20 cellular contexts compared by ENCODE assay signal in the genomic region with DNA sequence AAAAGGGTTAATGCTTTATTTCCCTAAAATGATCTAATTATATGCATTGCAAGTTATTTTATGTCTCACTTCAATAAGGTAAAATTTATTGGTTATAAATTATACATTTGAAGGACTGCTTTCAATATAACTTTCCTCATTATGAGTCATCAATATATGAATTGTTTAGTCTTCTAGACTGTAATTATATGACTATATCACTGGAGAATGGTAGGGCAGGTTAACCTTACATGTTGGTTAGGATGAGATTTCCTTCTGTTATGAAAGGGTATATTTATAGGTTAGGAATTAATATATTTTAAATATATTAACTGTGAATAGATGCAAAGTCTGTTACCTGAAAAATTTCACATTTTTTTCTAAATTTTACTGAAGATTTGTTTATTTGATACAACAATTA.
DNase-seq lines count a peak whose midpoint lies in the region; ATAC-seq, FAIRE-seq and TF ChIP-seq lines count a peak whose summit lies in the region.
"Had no signal": no experiment of that assay in that cellular context is flagged by ENCODE, and none has a peak within 500 bp of the region (broad histone marks: within the 10 kb centered on the region; RNA-seq: fewer than 3 reads in every experiment).

No MANE protein-coding gene starts in this region.

- H3K9me3 ChIP-seq in keratinocyte (ENCODE audit: control insufficient read depth, low read depth, low read length) = no peaks in the 10 kb centered on the region
- no peaks in the 10 kb centered on the region for H3K9me3 ChIP-seq in MG63
- H3K9me3 ChIP-seq: BLaER1, Caco-2 had no signal

- peak; percentile 43 for FAIRE-seq in colon (lab: Jason Lieb, UNC)
- FAIRE-seq in keratinocyte (lab: Jason Lieb, UNC) = no peak
- FAIRE-seq: GM12878, GM18507 had no signal

- H3K27me3 Mint-ChIP-seq in MCF 10A (ENCODE audit: insufficient read depth, unreplicated experiment) = no peaks in the 10 kb centered on the region
- H3K27me3 Mint-ChIP-seq: B cell; CD4-positive, CD25-positive, alpha-beta regulatory T cell had no signal

- no peaks in the 10 kb centered on the region for H3K4me1 Mint-ChIP-seq in MCF 10A (ENCODE audit: insufficient read depth, unreplicated experiment)
- H3K4me1 Mint-ChIP-seq: B cell; CD4-positive, CD25-positive, alpha-beta regulatory T cell; GM23338; H9 had no signal

- CTCF ChIA-PET in MCF 10A (lab: Yijun Ruan, JAX) = interaction anchor here (0.6 kb wide), 1 partner anchor 747 kb away, joined by 4 read pairs; no protein-coding TSS in a partner anchor

- no peak overlapping the region for H3K27ac ChIP-seq in keratinocyte (ENCODE audit: control insufficient read depth, insufficient read depth, low read length)
- H3K27ac ChIP-seq: BLaER1, C4-2B had no signal

- BruUV-seq in MCF 10A (replicated peaks; lab: Mats Ljungman, UMichigan) = no TSS peak

- intact Hi-C loops in MCF 10A (cut with micrococcal nuclease) = no loop called here

- POLR2A ChIA-PET in MCF 10A (lab: Yijun Ruan, JAX) = interaction anchor here (1.2 kb wide), 1 partner anchor 9 kb away, joined by 3 read pairs; no protein-coding TSS in a partner anchor

- H3K27ac Mint-ChIP-seq in MCF 10A (ENCODE audit: low read depth, unreplicated experiment) = no peak overlapping the region
- H3K27ac Mint-ChIP-seq: B cell; CD4-positive, CD25-positive, alpha-beta regulatory T cell; CD8-positive, alpha-beta T cell; GM23338; H9 had no signal

- TF ChIP-seq CTCF in keratinocyte (optimal IDR thresholded peaks at IDR 0.05 in 1 of 3, IDR thresholded peaks at IDR 0.05 in 1 of 3, conservative IDR thresholded peaks at IDR 0.05 in 1 of 3; ENCODE audit: extremely low read depth in 1 of 3, insufficient read depth in 2 of 3, low read length in 3 of 3) (no peak), MCF 10A (IDR thresholded peaks at IDR 0.05; ENCODE audit: unreplicated experiment) (no peak)

- H3K9me3 Mint-ChIP-seq in MCF 10A (ENCODE audit: unreplicated experiment) = no peaks in the 10 kb centered on the region
- H3K9me3 Mint-ChIP-seq: CD8-positive, alpha-beta T cell; GM23338; H9 had no signal

- no peaks in the 10 kb centered on the region for H3K79me2 ChIP-seq in keratinocyte (ENCODE audit: control insufficient read depth, insufficient read depth, low read length)

- no peak overlapping the region for H3K4me3 Mint-ChIP-seq in MCF 10A (ENCODE audit: unreplicated experiment)
- H3K4me3 Mint-ChIP-seq: B cell; CD4-positive, CD25-positive, alpha-beta regulatory T cell; CD8-positive, alpha-beta T cell; GM23338; H9 had no signal

- H3K9me1 ChIP-seq in keratinocyte (ENCODE audit: control insufficient read depth, extremely low read depth, insufficient read depth, low read length) = no peaks in the 10 kb centered on the region

- no peak overlapping the region for H3K4me3 ChIP-seq in keratinocyte (ENCODE audit: control insufficient read depth in 2 of 3, extremely low read depth in 1 of 3, insufficient read depth in 2 of 3, low read depth in 1 of 3, low read length in 3 of 3)
- H3K4me3 ChIP-seq in MG63 = no peak overlapping the region
- H3K4me3 ChIP-seq: BLaER1, GM12878, GM23338 had no signal

- H3K4me1 ChIP-seq in keratinocyte (ENCODE audit: control insufficient read depth, extremely low read depth, insufficient read depth, low read length) = no peaks in the 10 kb centered on the region
- H3K4me1 ChIP-seq: BLaER1, Caco-2 had no signal

- H3K36me3 ChIP-seq in keratinocyte (ENCODE audit: control insufficient read depth in 2 of 2, extremely low read depth in 1 of 2, insufficient read depth in 2 of 2, low read length in 2 of 2) = no peaks in the 10 kb centered on the region
- no peaks in the 10 kb centered on the region for H3K36me3 ChIP-seq in MG63
- H3K36me3 ChIP-seq: BLaER1 had no signal

- dilution Hi-C loops in keratinocyte (cut with MboI; ENCODE audit: extremely low pct_ligation_motif_present, low sequenced_read_pairs) = no loop called here

- no peaks in the 10 kb centered on the region for H3K36me3 Mint-ChIP-seq in MCF 10A (ENCODE audit: insufficient read depth, unreplicated experiment)
- H3K36me3 Mint-ChIP-seq: CD4-positive, CD25-positive, alpha-beta regulatory T cell; CD8-positive, alpha-beta T cell had no signal

- no peak overlapping the region for H3K9ac ChIP-seq in keratinocyte (ENCODE audit: control insufficient read depth, extremely low read depth, insufficient read depth, low read length)
- H3K9ac ChIP-seq: BLaER1 had no signal

- DNase-seq in NCI-H69 (lab: John Stamatoyannopoulos, UW) (peak; percentile 54), keratinocyte (ENCODE audit: low read depth, low spot score) (peak; percentile 4), MCF 10A (ENCODE audit: unreplicated experiment) (no peak), MG63 (no peak)
- DNase-seq: Caco-2; CD4-positive, CD25-positive, alpha-beta regulatory T cell; CD8-positive, alpha-beta T cell; DMS153; DND-41; GDM1; H9 had no signal

- H3K27me3 ChIP-seq in keratinocyte (ENCODE audit: control insufficient read depth, extremely low read depth, insufficient read depth, low read length) (no peaks in the 10 kb centered on the region), MG63 (no peaks in the 10 kb centered on the region)
- H3K27me3 ChIP-seq: BLaER1 had no signal

- H4K20me1 ChIP-seq in keratinocyte (ENCODE audit: control insufficient read depth, extremely low read depth, insufficient read depth, low read length) = no peaks in the 10 kb centered on the region
- H4K20me1 ChIP-seq: BLaER1 had no signal

- ATAC-seq in GM18502 (IDR thresholded peaks at IDR 0.05; ENCODE audit: poor library complexity, unreplicated experiment) = no peak
- ATAC-seq: CD8-positive, alpha-beta T cell; GM12878; GM23338; HCT116 had no signal

- no peak overlapping the region for H2AFZ ChIP-seq in keratinocyte (ENCODE audit: control insufficient read depth, low read length)
- H2AFZ ChIP-seq: GM23338 had no signal

- H3K4me2 ChIP-seq in keratinocyte (ENCODE audit: control insufficient read depth, extremely low read depth, insufficient read depth, low read depth, low read length) = no peak overlapping the region
- H3K4me2 ChIP-seq: BLaER1, GM23338 had no signal

Comparison
In these comparisons a context has a peak if more than half of its experiments do, and no peak if none do; other contexts are left out.
1. DNase-seq: peak in NCI-H69 (single experiment) and keratinocyte (single experiment); none in MCF 10A (single experiment) and MG63 (single experiment).